1 cellular context compared by ENCODE assay signal in the genomic region with DNA sequence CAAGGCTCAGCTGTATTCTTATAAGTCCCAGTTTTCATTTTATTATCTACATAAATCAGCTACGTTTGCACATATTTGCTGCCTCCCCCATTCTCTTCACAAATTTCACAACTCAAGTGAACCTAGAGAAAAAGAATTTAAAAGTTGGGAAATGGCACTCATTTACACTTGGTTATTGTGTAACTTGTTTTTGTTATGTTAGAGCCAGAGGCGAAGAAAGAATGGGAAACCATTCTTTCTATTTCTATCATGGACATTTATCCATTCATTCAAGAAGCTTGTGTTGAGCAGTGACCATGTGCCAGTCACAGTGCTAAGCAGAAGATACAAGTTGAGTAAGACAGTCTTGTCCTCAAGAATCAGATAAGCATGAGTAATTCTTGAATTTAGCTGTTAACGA.
TF ChIP-seq lines count a peak whose summit lies in the region.

No MANE protein-coding gene starts in this region.

TF ChIP-seq in K562, 482 proteins besides CTCF, POLR2A, EP300 and RAD21:
- TF ChIP-seq ZNF184 (CRISPR knock-in tag; IDR thresholded peaks at IDR 0.05) (no peak), MCM3 (IDR thresholded peaks at IDR 0.05) (no peak), NBN (IDR thresholded peaks at IDR 0.05; ENCODE audit: low read depth) (no peak)
- TF ChIP-seq, protein P1, sequence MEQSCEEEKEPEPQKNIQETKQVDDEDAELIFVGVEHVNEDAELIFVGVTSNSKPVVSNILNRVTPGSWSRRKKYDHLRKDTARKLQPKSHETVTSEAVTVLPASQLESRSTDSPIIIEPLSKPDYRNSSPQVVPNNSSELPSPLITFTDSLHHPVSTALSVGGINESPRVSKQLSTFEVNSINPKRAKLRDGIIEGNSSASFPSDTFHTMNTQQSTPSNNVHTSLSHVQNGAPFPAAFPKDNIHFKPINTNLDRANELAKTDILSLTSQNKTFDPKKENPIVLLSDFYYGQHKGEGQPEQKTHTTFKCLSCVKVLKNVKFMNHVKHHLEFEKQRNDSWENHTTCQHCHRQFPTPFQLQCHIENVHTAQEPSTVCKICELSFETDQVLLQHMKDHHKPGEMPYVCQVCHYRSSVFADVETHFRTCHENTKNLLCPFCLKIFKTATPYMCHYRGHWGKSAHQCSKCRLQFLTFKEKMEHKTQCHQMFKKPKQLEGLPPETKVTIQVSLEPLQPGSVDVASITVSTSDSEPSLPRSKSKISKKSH (CRISPR knock-in tag; IDR thresholded peaks at IDR 0.05), result no peak
